ENCODE assay signal across 8 cellular contexts in the genomic region with DNA sequence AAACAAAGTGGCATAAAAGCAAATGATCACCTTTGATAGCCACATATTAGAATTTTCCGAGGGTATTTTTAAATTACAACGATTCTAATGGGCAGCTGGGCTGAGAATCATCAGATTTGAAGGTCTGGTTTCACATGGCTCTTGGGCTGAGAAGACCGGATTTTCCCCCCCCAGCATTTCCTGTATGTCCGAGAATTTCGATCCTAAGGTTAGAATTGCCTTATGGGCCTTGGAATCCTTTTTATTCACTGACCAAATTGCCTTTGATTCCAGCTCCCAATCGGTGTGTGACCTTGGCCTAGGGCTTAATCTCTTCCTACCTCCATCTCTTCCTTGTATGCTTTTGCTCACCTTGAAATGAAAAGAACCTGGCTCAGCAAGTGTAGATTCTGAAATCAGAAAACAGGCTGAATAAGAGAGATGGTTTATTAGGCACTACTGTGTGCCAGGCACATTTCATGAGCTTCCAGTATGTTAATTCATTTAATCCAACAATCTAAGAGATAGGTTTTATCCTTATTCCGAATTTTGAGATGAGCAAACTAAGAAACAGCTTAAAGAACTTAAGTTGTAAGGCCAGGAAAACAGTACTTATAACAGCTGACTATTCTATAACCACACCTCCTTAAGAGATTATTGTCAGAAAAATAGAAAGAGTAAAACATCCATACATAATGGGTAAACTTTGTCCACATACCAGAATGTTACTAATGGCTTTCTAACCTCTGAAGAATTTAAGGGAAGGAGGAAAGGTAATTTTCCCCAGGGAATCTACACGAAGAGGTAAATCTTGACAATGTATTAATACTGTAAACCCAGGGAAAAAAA. TPM values are rescaled to one million over a fixed set of nuclear protein-coding genes. Genes with fewer than 3 reads are reported as not detected.
DNase-seq lines count a peak whose midpoint lies in the region; ATAC-seq and TF ChIP-seq lines count a peak whose summit lies in the region.

No MANE protein-coding gene starts in this region.

- POLR2A ChIA-PET in BJ (lab: Charles Lee): interaction anchor here (0.6 to 5.2 kb wide), 4 partner anchors 10 to 83 kb away, joined by 3 to 172 read pairs (median 28); a partner anchor contains a TSS
- POLR2A ChIA-PET in IMR-90 (lab: Charles Lee; ENCODE audit: unreplicated experiment): interaction anchor here (0.5 to 4.9 kb wide), 8 partner anchors 9 to 841 kb away, joined by 3 to 95 read pairs (median 5); a partner anchor contains a TSS

- peak overlapping the region; percentile 86; the same call in 1 of the 2 replicates for H3K56ac ChIP-seq in IMR-90 (ENCODE audit: extremely low read depth, insufficient read depth, low read length)

- peak overlapping the region; percentile 91 for H3K14ac ChIP-seq in IMR-90 (replicated peaks; ENCODE audit: low read depth, low read length)

- H3K4me3 ChIP-seq in BJ (ENCODE audit: low read depth, low read length) (peak overlapping the region; percentile 58), IMR-90 (ENCODE audit: insufficient read depth, low read depth, low read length) (peak overlapping the region; percentile 83), mammary epithelial cell (replicated peaks in 1 of 3; ENCODE audit: insufficient read depth in 1 of 3, low read depth in 2 of 3, low read length in 3 of 3) (peak overlapping the region; percentile 74 to 82 (median 81)), mucosa of rectum (ENCODE audit: low read length in 2 of 2) (peak overlapping the region; percentile 88 to 97)

- H2BK120ac ChIP-seq in IMR-90 (ENCODE audit: low read depth, low read length): peak overlapping the region; percentile 68

- H3K9me3 ChIP-seq in IMR-90 (ENCODE audit: control insufficient read depth, insufficient read depth, low read length) (no peaks in the 10 kb centered on the region), mammary epithelial cell (replicated peaks; ENCODE audit: insufficient read depth, low read length) (no peaks in the 10 kb centered on the region), mucosa of rectum (ENCODE audit: control insufficient read depth in 2 of 2, low read length in 2 of 2) (no peaks in the 10 kb centered on the region)

- H3K27ac ChIP-seq in IMR-90 (ENCODE audit: insufficient read depth, low read length): peak overlapping the region; percentile 78
- H3K27ac ChIP-seq in mammary epithelial cell (ENCODE audit: insufficient read depth, low read depth, low read length): peak overlapping the region; percentile 87
- peak overlapping the region; percentile 98 to 99 for H3K27ac ChIP-seq in mucosa of rectum (ENCODE audit: low read depth in 2 of 2, low read length in 2 of 2)

- peak overlapping the region; percentile 75 for H4K91ac ChIP-seq in IMR-90 (ENCODE audit: insufficient read depth, low read depth, low read length)

- peaks cover 7% of the 10 kb centered on the region for H3K4me1 ChIP-seq in IMR-90 (ENCODE audit: control insufficient read depth, insufficient read depth, low read length)
- peaks cover 22% of the 10 kb centered on the region for H3K4me1 ChIP-seq in mammary epithelial cell (ENCODE audit: insufficient read depth, low read length)
- peaks cover 7 to 14% of the 10 kb centered on the region in 2 donors for H3K4me1 ChIP-seq in mucosa of rectum (ENCODE audit: control insufficient read depth in 2 of 2, insufficient read depth in 2 of 2, low read length in 2 of 2)

- in situ Hi-C loops in IMR-90 (cut with MboI; ENCODE audit: low sequenced_read_pairs) (no loop called here), mammary epithelial cell (cut with MboI; ENCODE audit: low sequenced_read_pairs in 2 of 2) (no loop called here)

- dilution Hi-C loops in IMR-90 (cut with HindIII; ENCODE audit: low sequenced_read_pairs, unreplicated experiment) (no loop called here), mammary epithelial cell (cut with HindIII; ENCODE audit: low sequenced_read_pairs) (no loop called here)

- TF ChIP-seq RAD21 in IMR-90 (IDR thresholded peaks at IDR 0.05; ENCODE audit: low read length): no peak

- peaks cover 4% of the 10 kb centered on the region; the same call in 1 of the 2 replicates for H3K9me1 ChIP-seq in IMR-90 (ENCODE audit: insufficient read depth, low read length)

- BruUV-seq in IMR-90 (replicated peaks; lab: Mats Ljungman, UMichigan) (TSS peak; percentile 1), mammary epithelial cell (replicated peaks; lab: Mats Ljungman, UMichigan) (no TSS peak)

- H3K27me3 ChIP-seq in BJ (ENCODE audit: control insufficient read depth, insufficient read depth, low read length) (no peaks in the 10 kb centered on the region), IMR-90 (ENCODE audit: control insufficient read depth, insufficient read depth, low read length) (no peaks in the 10 kb centered on the region), mammary epithelial cell (ENCODE audit: insufficient read depth, low read length) (no peaks in the 10 kb centered on the region), mucosa of rectum (ENCODE audit: control insufficient read depth in 2 of 2, insufficient read depth in 2 of 2, low read length in 2 of 2) (no peaks in the 10 kb centered on the region)

- H4K5ac ChIP-seq in IMR-90 (ENCODE audit: low read depth, low read length): peak overlapping the region; percentile 45; the same call in 1 of the 2 replicates

- peak overlapping the region; percentile 74 for H2BK5ac ChIP-seq in IMR-90 (ENCODE audit: low read depth, low read length, poor library complexity, severe bottlenecking)

- no peak overlapping the region for H2AK9ac ChIP-seq in IMR-90 (replicated peaks; ENCODE audit: low read depth, low read length, poor library complexity)

- H2AK5ac ChIP-seq in IMR-90 (ENCODE audit: low read depth, low read length): peak overlapping the region; percentile 87; the same call in 1 of the 2 replicates

- H4K20me1 ChIP-seq in IMR-90 (ENCODE audit: insufficient read depth, low read length) (peaks cover 41% of the 10 kb centered on the region), mammary epithelial cell (ENCODE audit: insufficient read depth, low read length) (peaks cover 5% of the 10 kb centered on the region)

- TF ChIP-seq POLR2A in IMR-90 (IDR thresholded peaks at IDR 0.05; ENCODE audit: low read depth, low read length): no peak

- H3K4me2 ChIP-seq in IMR-90 (ENCODE audit: low read depth, low read length) (peak overlapping the region; percentile 98), mammary epithelial cell (ENCODE audit: insufficient read depth, low read depth, low read length) (peak overlapping the region; percentile 87)

- intact Hi-C loops in IMR-90 (cut with micrococcal nuclease) (no loop called here), mammary epithelial cell (cut with micrococcal nuclease) (loop anchor here (1.0 kb wide), 2 partner anchors 26 to 45 kb away; no protein-coding TSS in a partner anchor)

- H4K8ac ChIP-seq in IMR-90 (ENCODE audit: low read depth in 2 of 2, low read length in 2 of 2): peak overlapping the region; percentile 27 to 31; a peak in 3 of 4 replicates

- ATAC-seq in IMR-90 (ENCODE audit: low read depth): no peak
- no peak for ATAC-seq in HG03520 (IDR thresholded peaks at IDR 0.05; ENCODE audit: unreplicated experiment)
- no peak for ATAC-seq in GM21825 (IDR thresholded peaks at IDR 0.05; ENCODE audit: unreplicated experiment)
- no peak for ATAC-seq in HG03342 (IDR thresholded peaks at IDR 0.05; ENCODE audit: unreplicated experiment)

- H3K4ac ChIP-seq in IMR-90 (ENCODE audit: low read depth, low read length): peak overlapping the region; percentile 84

- WGBS in IMR-90 (ENCODE audit: extremely low coverage in 2 of 2, insufficient read length in 1 of 2), 2 experiments: 0% methylated on average over 2 of the region's 8 CpGs; no CpG with 5 or more reads in 1 of the 2 experiments
- WGBS in mammary epithelial cell (ENCODE audit: low coverage, missing lambda C conversion rate): 4% methylated on average over 8 of the region's 8 CpGs

- peak overlapping the region; percentile 63; the same call in 1 of the 2 replicates for H3K18ac ChIP-seq in IMR-90 (ENCODE audit: low read depth, low read length)

- CTCF ChIA-PET in BJ (lab: Yijun Ruan, JAX) (interaction anchor here (1.1 to 1.3 kb wide), 4 partner anchors 27 to 428 kb away, joined by 3 read pairs; a partner anchor contains a TSS), IMR-90 (lab: Yijun Ruan, JAX) (no interaction called here), mammary epithelial cell (lab: Charles Lee; ENCODE audit: low non-redundant PET) (no interaction called here)

- DNase-seq in BJ (ENCODE audit: low read depth): no peak
- DNase-seq in IMR-90: peak; percentile 43
- no peak for DNase-seq in mammary epithelial cell
- DNase-seq in germinal center (ENCODE audit: low spot score): no peak

- H3K79me1 ChIP-seq in IMR-90 (ENCODE audit: low read depth in 1 of 2, low read length in 2 of 2): peaks cover 7 to 34% of the 10 kb centered on the region in 2 experiments; a peak in 3 of 4 replicates

- peaks cover 58% of the 10 kb centered on the region for H3K79me2 ChIP-seq in mammary epithelial cell (ENCODE audit: insufficient read depth, low read length)

- peak overlapping the region; percentile 24; the same call in 2 of the 3 replicates for H2BK15ac ChIP-seq in IMR-90 (ENCODE audit: low read depth, low read length)

- H3K36me3 ChIP-seq in BJ (ENCODE audit: control insufficient read depth, insufficient read depth, low read length): peaks cover 6% of the 10 kb centered on the region
- H3K36me3 ChIP-seq in IMR-90 (ENCODE audit: control insufficient read depth, insufficient read depth, low read length): peaks cover 16% of the 10 kb centered on the region
- H3K36me3 ChIP-seq in mammary epithelial cell (ENCODE audit: insufficient read depth, low read length): peaks cover 5% of the 10 kb centered on the region
- peaks cover 23% of the 10 kb centered on the region in 2 donors for H3K36me3 ChIP-seq in mucosa of rectum (ENCODE audit: control insufficient read depth in 2 of 2, insufficient read depth in 2 of 2, low read length in 2 of 2)

- TF ChIP-seq CTCF in BJ (IDR thresholded peaks at IDR 0.05; ENCODE audit: insufficient read depth, low read depth, low read length) (no peak), IMR-90 (conservative IDR thresholded peaks at IDR 0.05; ENCODE audit: low read depth, low read length) (no peak), mammary epithelial cell (conservative IDR thresholded peaks at IDR 0.05 in 1 of 2, IDR thresholded peaks at IDR 0.05 in 1 of 2; ENCODE audit: extremely low read depth in 1 of 2, insufficient read depth in 1 of 2, low read depth in 1 of 2, low read length in 2 of 2) (no peak)

- H2BK20ac ChIP-seq in IMR-90 (ENCODE audit: low read depth, low read length): no peak overlapping the region

- peak overlapping the region; percentile 98 for H3K9ac ChIP-seq in IMR-90 (ENCODE audit: low read depth, low read length)
- peak overlapping the region; percentile 100 for H3K9ac ChIP-seq in mammary epithelial cell (ENCODE audit: insufficient read depth, low read length)
- peak overlapping the region; percentile 99 to 100 for H3K9ac ChIP-seq in mucosa of rectum (ENCODE audit: low read depth in 1 of 2, low read length in 2 of 2)

- H3K23ac ChIP-seq in IMR-90 (ENCODE audit: low read depth, low read length): peak overlapping the region; percentile 82

- H2AFZ ChIP-seq in IMR-90 (replicated peaks; ENCODE audit: low read length, poor library complexity) (no peak overlapping the region), mammary epithelial cell (ENCODE audit: low read depth, low read length) (peak overlapping the region; percentile 10)

RNA-seq across cellular contexts. Expression of gene HFE, which starts 39.4 kb away (rescaled TPM):
- polyA plus RNA-seq in BJ (2011; rRNA removed) (23.5 and 24.3 TPM in 2 replicates), IMR-90 (2012; rRNA removed) (11.7 and 15.7 TPM in 2 replicates), mammary epithelial cell (17.2 TPM)
- 8.4 and 14.6 TPM in 2 replicates for polyA minus RNA-seq in BJ (2011; rRNA and poly(A)+ RNA removed)
- total RNA-seq in IMR-90 (2012; rRNA removed) (13.6 and 14.9 TPM in 2 replicates), mammary epithelial cell (1 to 10 TPM; 9.0 to 9.5 TPM)
- 9.0 and 14.0 TPM in 2 replicates for polyA plus RNA-seq in IMR-90 (2012; cell fraction: cytosol; rRNA removed)
- 8.4 and 16.6 TPM in 2 replicates for polyA plus RNA-seq in IMR-90 (2012; cell fraction: nucleus; rRNA removed; ENCODE audit: low replicate concordance)
- polyA minus RNA-seq in mammary epithelial cell: 32.7 TPM
